35 cellular contexts compared by ENCODE assay signal in genomic region chr7:38637957-38638356, GRCh38. TPM values are rescaled to one million over a fixed set of nuclear protein-coding genes. Genes with fewer than 3 reads are reported as not detected.
"Had no signal": no experiment of that assay in that cellular context is flagged by ENCODE, and none has a peak within 500 bp of the region (broad histone marks: within the 10 kb centered on the region; RNA-seq: fewer than 3 reads in every experiment).

No MANE protein-coding gene starts in this region.

- H3K36me3 ChIP-seq: MG63 had no signal

- H3K27me3 ChIP-seq: MG63 had no signal

- H3K4me2 ChIP-seq: KMS-11 had no signal

- H3K27ac ChIP-seq: KMS-11 had no signal

- H3K9ac ChIP-seq: KMS-11 had no signal

- H3K4me3 ChIP-seq: MG63 had no signal

- DNase-seq: Karpas-422, Kasumi-1, MG63, MM.1S, MV-4-11, NCI-H1048, NCI-H1092, NCI-H1092 treated with DMSO at 0.1 percent for 48 hours, NCI-H1105, NCI-H1105 treated with DMSO at 0.1 percent for 48 hours, NCI-H1417, NCI-H1417 treated with DMSO at 0.1 percent for 48 hours, NCI-H1436, NCI-H1436 treated with DMSO at 0.1 percent for 48 hours, NCI-H146, NCI-H1694, NCI-H1694 treated with DMSO at 0.1 percent for 48 hours, NCI-H187, NCI-H187 treated with DMSO at 0.1 percent for 48 hours, NCI-H1930, NCI-H2029, NCI-H2029 treated with DMSO at 0.1 percent for 48 hours, NCI-H2081, NCI-H2081 treated with DMSO at 0.1 percent for 48 hours, NCI-H2107, NCI-H2171, NCI-H2171 treated with DMSO at 0.1 percent for 48 hours, NCI-H2227 treated with DMSO at 0.1 percent for 48 hours, NCI-H226, NCI-H345, NCI-H446, NCI-H446 treated with DMSO at 0.1 percent for 48 hours, NCI-H510A had no signal

- H3K9me3 ChIP-seq: MG63 had no signal

RNA-seq across cellular contexts. Expression of gene AMPH, which starts 6.8 kb away (rescaled TPM):
- total RNA-seq: NCI-H460 had no signal
